In genomic region chr16:85057948-85058347, GRCh38 we compare ENCODE assay signal across 1 cellular context.
TF ChIP-seq lines count a peak whose summit lies in the region.

No MANE protein-coding gene starts in this region.

TF ChIP-seq in K562, 482 proteins besides CTCF, POLR2A, EP300 and RAD21:
- no peak for TF ChIP-seq JUNB (CRISPR knock-in tag; conservative IDR thresholded peaks at IDR 0.05)
- 0 out of 2 replicates have a peak, but pooled peaks have one; percentile 19 for TF ChIP-seq GABPB1 (CRISPR knock-in tag; IDR thresholded peaks at IDR 0.05)
